20 cellular contexts compared by ENCODE assay signal in genomic region chr7:128931965-128932861, GRCh38. TPM values are rescaled to one million over a fixed set of nuclear protein-coding genes. Genes with fewer than 3 reads are reported as not detected.
A peak's percentile ranks its signal among the peaks of the same experiment; 100 is the strongest.
DNase-seq lines count a peak whose midpoint lies in the region; ATAC-seq, FAIRE-seq and TF ChIP-seq lines count a peak whose summit lies in the region.
"Had no signal": no experiment of that assay in that cellular context is flagged by ENCODE, and none has a peak within 500 bp of the region (broad histone marks: within the 10 kb centered on the region; RNA-seq: fewer than 3 reads in every experiment).

No MANE protein-coding gene starts in this region.

- no peaks in the 10 kb centered on the region for H3K36me3 ChIP-seq in RWPE2 (ENCODE audit: low read depth)

- no peak for TF ChIP-seq CTCF in CD14-positive monocyte (IDR thresholded peaks at IDR 0.05)
- no peak for TF ChIP-seq CTCF in RWPE2 (IDR thresholded peaks at IDR 0.05; ENCODE audit: poor library complexity, severe bottlenecking)

- H3K4me3 ChIP-seq in RWPE2 (ENCODE audit: severe bottlenecking): no peak overlapping the region

- no peaks in the 10 kb centered on the region for H3K27me3 ChIP-seq in RWPE2 (ENCODE audit: insufficient read depth, poor library complexity, severe bottlenecking)

- H3K9me3 ChIP-seq in RWPE2 (ENCODE audit: severe bottlenecking): no peaks in the 10 kb centered on the region

- H3K4me1 ChIP-seq in RWPE2 (ENCODE audit: insufficient read depth, poor library complexity, severe bottlenecking): no peaks in the 10 kb centered on the region
- H3K4me1 ChIP-seq: foreskin keratinocyte had no signal

- H3K27ac Mint-ChIP-seq in activated CD4-positive, alpha-beta T cell treated with anti-CD3 and anti-CD28 coated beads, Interleukin-2, amount 10 ng/mL, durations not matched to agents 24 days and 14 days: peak overlapping the region; percentile 56
- peak overlapping the region in 6 of 7 donors; percentile 4 to 98 (median 80) for H3K27ac Mint-ChIP-seq in CD14-positive monocyte
- H3K27ac Mint-ChIP-seq: H9 had no signal

- peaks cover 11% of the 10 kb centered on the region for H3K27me3 Mint-ChIP-seq in activated CD4-positive, alpha-beta T cell treated with anti-CD3 and anti-CD28 coated beads, Interleukin-2, amount 10 ng/mL, durations not matched to agents 24 days and 14 days
- H3K27me3 Mint-ChIP-seq in CD14-positive monocyte (ENCODE audit: low read depth in 3 of 3): peaks cover 0 to 4% (median 0%) of the 10 kb centered on the region in 3 donors
- H3K27me3 Mint-ChIP-seq: memory B cell had no signal

- FAIRE-seq in urothelium cell line (lab: Jason Lieb, UNC): no peak
- FAIRE-seq: RCC 7860 had no signal

- DNase-seq in activated CD4-positive, alpha-beta T cell treated with anti-CD3 and anti-CD28 coated beads, Interleukin-2, amount 10 ng/mL, durations not matched to agents 24 days and 14 days: no peak
- DNase-seq in activated CD4-positive, alpha-beta T cell treated with anti-CD3 and anti-CD28 coated beads, Interleukin-2, amount 50 U/mL, for 48 hours: no peak
- DNase-seq in CD14-positive monocyte (ENCODE audit: low spot score): no peak
- peak; percentile 56 for DNase-seq in RWPE2 (ENCODE audit: low spot score)
- DNase-seq in posterior vena cava (ENCODE audit: low spot score): peak; percentile 63
- no peak for DNase-seq in urothelium cell line (ENCODE audit: low spot score)
- DNase-seq: 8988T; activated T-cell treated with anti-CD3 and anti-CD28 coated beads for 4 hours; amniotic stem cell; foreskin keratinocyte; H9; left cardiac atrium; NCI-H524; NK-92 treated with Interleukin-12 subunit alpha and Interleukin-12 subunit beta, amount 100 ng/mL, for 24 hours had no signal

- H3K9me3 Mint-ChIP-seq in activated CD4-positive, alpha-beta T cell treated with anti-CD3 and anti-CD28 coated beads, Interleukin-2, amount 10 ng/mL, durations not matched to agents 24 days and 14 days: peaks cover 5% of the 10 kb centered on the region
- H3K9me3 Mint-ChIP-seq in CD14-positive monocyte: peaks cover 0 to 6% (median 2%) of the 10 kb centered on the region in 7 donors
- H3K9me3 Mint-ChIP-seq: effector memory CD8-positive, alpha-beta T cell; memory B cell had no signal

- no peak for ATAC-seq in RWPE2 (ENCODE audit: low read depth)
- ATAC-seq in GM18867 (IDR thresholded peaks at IDR 0.05; ENCODE audit: unreplicated experiment): no peak
- no peak for ATAC-seq in GM21528 (IDR thresholded peaks at IDR 0.05; ENCODE audit: low FRiP score, unreplicated experiment)
- ATAC-seq: foreskin keratinocyte had no signal

- H3K4me3 Mint-ChIP-seq in activated CD4-positive, alpha-beta T cell treated with anti-CD3 and anti-CD28 coated beads, Interleukin-2, amount 10 ng/mL, durations not matched to agents 24 days and 14 days: no peak overlapping the region
- no peak overlapping the region for H3K4me3 Mint-ChIP-seq in CD14-positive monocyte
- H3K4me3 Mint-ChIP-seq: H9 had no signal

- H3K4me1 Mint-ChIP-seq in activated CD4-positive, alpha-beta T cell treated with anti-CD3 and anti-CD28 coated beads, Interleukin-2, amount 10 ng/mL, durations not matched to agents 24 days and 14 days: peaks cover 13% of the 10 kb centered on the region
- peaks cover 59% of the 10 kb centered on the region for H3K4me1 Mint-ChIP-seq in CD14-positive monocyte

- peaks cover 5% of the 10 kb centered on the region for H3K36me3 Mint-ChIP-seq in activated CD4-positive, alpha-beta T cell treated with anti-CD3 and anti-CD28 coated beads, Interleukin-2, amount 10 ng/mL, durations not matched to agents 24 days and 14 days (ENCODE audit: low read depth)
- peaks cover 0 to 3% of the 10 kb centered on the region in 2 donors for H3K36me3 Mint-ChIP-seq in CD14-positive monocyte
- H3K36me3 Mint-ChIP-seq: memory B cell had no signal

- H3K27ac ChIP-seq in RWPE2 (ENCODE audit: poor library complexity, severe bottlenecking): no peak overlapping the region
- H3K27ac ChIP-seq: foreskin keratinocyte, SK-N-MC had no signal

- intact Hi-C loops in activated CD4-positive, alpha-beta T cell treated with anti-CD3 and anti-CD28 coated beads, Interleukin-2, amount 10 ng/mL, durations not matched to agents 24 days and 14 days (cut with micrococcal nuclease): no loop called here
- intact Hi-C loops in CD14-positive monocyte (cut with micrococcal nuclease) (no loop called here), posterior vena cava (cut with DNase I) (no loop called here)

RNA-seq across cellular contexts. Expression of gene IRF5, which starts 5.5 kb away (rescaled TPM):
- total RNA-seq in activated CD4-positive, alpha-beta T cell treated with anti-CD3 and anti-CD28 coated beads, Interleukin-2, amount 10 ng/mL, durations not matched to agents 24 days and 14 days: 16.2 and 18.6 TPM in 2 replicates
- 100 to 1,000 TPM; 130 to 170 TPM for polyA plus RNA-seq in CD14-positive monocyte
- total RNA-seq in posterior vena cava: 10 to 100 TPM in 1 of 2 donors, 1 to 10 TPM in 1; 5.8 to 10.3 TPM

RNA-seq across cellular contexts. Expression of gene KCP, which starts 21.7 kb away (rescaled TPM):
- total RNA-seq in activated CD4-positive, alpha-beta T cell treated with anti-CD3 and anti-CD28 coated beads, Interleukin-2, amount 10 ng/mL, durations not matched to agents 24 days and 14 days: 0.09 and 0.17 TPM in 2 replicates
- under 1 TPM in 1 of 2 donors, not detected in 1; 0.11 TPM for polyA plus RNA-seq in CD14-positive monocyte
- 1 to 10 TPM in 1 of 2 donors, under 1 TPM in 1; 0.95 to 1.3 TPM for total RNA-seq in posterior vena cava
- total RNA-seq: foreskin keratinocyte had no signal

Comparison
In these comparisons a context has a peak if more than half of its experiments do, and no peak if none do; other contexts are left out.
1. DNase-seq: peak in RWPE2 (single experiment) and posterior vena cava (single experiment); none in activated CD4-positive, alpha-beta T cell treated with anti-CD3 and anti-CD28 coated beads, Interleukin-2, amount 10 ng/mL, durations not matched to agents 24 days and 14 days (single experiment), activated CD4-positive, alpha-beta T cell treated with anti-CD3 and anti-CD28 coated beads, Interleukin-2, amount 50 U/mL, for 48 hours (0 of 2), CD14-positive monocyte (single experiment) and urothelium cell line (single experiment).